Comparison of ENCODE assay signal across 8 cellular contexts in genomic region chr6:154510144-154510905, GRCh38. TPM values are rescaled to one million over a fixed set of nuclear protein-coding genes. Genes with fewer than 3 reads are reported as not detected.
DNase-seq lines count a peak whose midpoint lies in the region; ATAC-seq and TF ChIP-seq lines count a peak whose summit lies in the region.

CNKSR3 (minus strand) TSS chr6:154510685; CDS start chr6:154510114, 571 bp downstream.

- peaks cover 8% of the 10 kb centered on the region for H3K27me3 ChIP-seq in neural progenitor cell

- H3K27ac Mint-ChIP-seq in neural progenitor cell: peak within 1 kb of the TSS; percentile 94

- peak within 1 kb of the TSS; percentile 81 for H2AFZ ChIP-seq in neural progenitor cell (replicated peaks)

- peak within 1 kb of the TSS; percentile 92 for H3K27ac ChIP-seq in neural progenitor cell

- H3K9me3 ChIP-seq in neural progenitor cell (ENCODE audit: low read depth): no peaks in the 10 kb centered on the region

- peak; percentile 29 for TF ChIP-seq CTCF in neural progenitor cell (IDR thresholded peaks at IDR 0.05)

- DNase-seq in CMK (ENCODE audit: low read depth): peak; percentile 41
- peak; percentile 99 for DNase-seq in NCI-H510A treated with DMSO at 0.1 percent for 48 hours (lab: John Stamatoyannopoulos, UW)
- DNase-seq in activated naive CD4-positive, alpha-beta T cell treated with anti-CD3 and anti-CD28 coated beads, Interleukin-2, amount 50 U/mL, for 16 hours: peak; percentile 34
- DNase-seq in glomerular endothelial cell (ENCODE audit: extremely low read depth, low read depth, low spot score): no peak
- peak; percentile 100 for DNase-seq in neural progenitor cell (ENCODE audit: low spot score)
- DNase-seq in ureter (ENCODE audit: low spot score): peak; percentile 87

- H3K36me3 Mint-ChIP-seq in neural progenitor cell: peaks cover 12% of the 10 kb centered on the region

- peak within 1 kb of the TSS; percentile 53 for H3K9ac ChIP-seq in neural progenitor cell

- peaks cover 44% of the 10 kb centered on the region for H3K79me2 ChIP-seq in neural progenitor cell (ENCODE audit: low read depth)

- H3K4me2 ChIP-seq in neural progenitor cell: peak within 1 kb of the TSS; percentile 81

- peaks cover 24% of the 10 kb centered on the region for H3K4me1 ChIP-seq in neural progenitor cell

- H3F3A ChIP-seq in neural progenitor cell (ENCODE audit: low read depth): peaks cover 20% of the 10 kb centered on the region

- no peaks in the 10 kb centered on the region for H3K36me3 ChIP-seq in neural progenitor cell

- H3K27me3 Mint-ChIP-seq in neural progenitor cell (ENCODE audit: insufficient read depth, low read depth): peaks cover 7% of the 10 kb centered on the region

- H3K4me1 Mint-ChIP-seq in neural progenitor cell: peaks cover 19% of the 10 kb centered on the region

- peak; percentile 65 for ATAC-seq in GM19328 (IDR thresholded peaks at IDR 0.05; ENCODE audit: unreplicated experiment)
- peak; percentile 58 for ATAC-seq in HG03439 (IDR thresholded peaks at IDR 0.05; ENCODE audit: unreplicated experiment)

- H3K4me3 Mint-ChIP-seq in neural progenitor cell: peak within 1 kb of the TSS; percentile 89

- peaks cover 19% of the 10 kb centered on the region for H4K20me1 ChIP-seq in neural progenitor cell (ENCODE audit: low read depth)

- peak within 1 kb of the TSS; percentile 74 for H3K4me3 ChIP-seq in neural progenitor cell

- H3K9me3 Mint-ChIP-seq in neural progenitor cell: no peaks in the 10 kb centered on the region

RNA-seq across cellular contexts. Expression of gene CNKSR3, which starts in this region (rescaled TPM):
- total RNA-seq in glomerular endothelial cell (13.3 and 21.1 TPM in 2 replicates), neural progenitor cell (ENCODE audit: low replicate concordance) (8.8 and 9.9 TPM in 2 replicates), ureter (22.1 TPM)
